In the genomic region with DNA sequence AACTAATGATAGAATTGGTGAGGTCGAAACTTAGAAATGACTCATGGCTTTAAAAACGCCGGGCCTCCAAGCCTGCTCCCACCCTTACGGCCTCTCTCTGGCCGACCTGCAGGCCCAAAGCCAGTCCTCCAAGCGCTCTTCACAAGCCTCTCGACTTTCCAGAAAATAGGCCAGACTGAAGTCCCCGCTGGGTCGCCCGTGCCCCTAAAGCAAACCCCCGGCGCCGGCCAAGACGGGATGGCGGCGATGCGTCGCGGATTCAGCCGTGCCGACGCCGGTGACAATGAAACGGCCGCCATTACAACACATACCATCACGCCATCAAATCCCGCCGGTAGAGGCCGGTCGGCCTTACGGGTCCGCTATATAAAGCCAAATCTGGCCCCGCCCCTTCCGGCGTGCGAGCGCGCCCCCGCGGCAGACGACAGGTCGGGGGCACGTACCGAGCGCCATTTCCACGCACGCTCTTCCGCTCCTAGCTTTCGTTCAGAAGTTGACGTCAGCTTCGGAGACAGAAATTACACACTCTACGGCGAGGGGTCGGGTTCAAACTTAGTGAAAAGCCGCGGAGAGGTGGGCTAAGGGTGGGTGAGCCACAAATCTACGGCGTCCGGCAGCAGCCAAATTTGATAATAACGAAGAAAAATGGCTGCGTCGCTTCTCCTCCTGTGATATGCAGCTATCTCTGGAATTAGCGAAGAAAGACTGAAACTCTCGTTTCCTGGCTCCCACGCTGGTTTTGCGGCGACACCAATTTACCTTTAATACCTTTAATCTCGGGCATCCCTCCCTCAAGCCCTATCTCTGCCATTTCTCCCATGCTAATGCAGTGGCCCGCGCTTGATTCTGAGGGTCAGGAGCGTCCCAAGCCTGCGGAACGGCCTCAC, we compare ENCODE assay signal across 8 cellular contexts. TPM values are rescaled to one million over a fixed set of nuclear protein-coding genes. Genes with fewer than 3 reads are reported as not detected.
A peak's percentile ranks its signal among the peaks of the same experiment; 100 is the strongest.
DNase-seq lines count a peak whose midpoint lies in the region; ATAC-seq and TF ChIP-seq lines count a peak whose summit lies in the region.

Gene RPL3, minus strand, starts transcription at position 340 of the 887 bp plus-strand sequence. Its CDS starts 26 bp downstream, at position 314.

- ATAC-seq in HG02763 (IDR thresholded peaks at IDR 0.05; ENCODE audit: unreplicated experiment), result peak; percentile 89
- peak; percentile 83 to 89 (median 86) for ATAC-seq in T-cell (replicated peaks in 1 of 4)

- no peaks in the 10 kb centered on the region for H3K9me3 Mint-ChIP-seq in T-cell
- H3K9me3 Mint-ChIP-seq in type B pancreatic cell, result no peaks in the 10 kb centered on the region

- WGBS in adipose tissue, 3 donors, result 0 to 1% (median 0%) methylated on average over 73 of the region's 73 CpGs

- no peaks in the 10 kb centered on the region for H3K27me3 Mint-ChIP-seq in T-cell
- peaks cover 4% of the 10 kb centered on the region for H3K27me3 Mint-ChIP-seq in type B pancreatic cell

- H3K27ac ChIP-seq in adipose tissue (ENCODE audit: low read depth, low read length), result peak within 1 kb of the TSS; percentile 90

- DNase-seq in GM12865 (ENCODE audit: low read depth) (peak; percentile 100), NCI-H1436 (lab: John Stamatoyannopoulos, UW) (peak; percentile 97), T-cell (peak; percentile 93 to 98 (median 96)), cardiac septum (ENCODE audit: low spot score) (peak; percentile 98), pons (ENCODE audit: low spot score) (peak; percentile 98), type B pancreatic cell (ENCODE audit: extremely low spot score, unreplicated experiment) (peak; percentile 98)

- H3K27ac Mint-ChIP-seq in T-cell (peak within 1 kb of the TSS; percentile 98 to 99), type B pancreatic cell (peak within 1 kb of the TSS; percentile 100)

- H3K4me1 Mint-ChIP-seq in T-cell, result peaks cover 34 to 53% (median 43%) of the 10 kb centered on the region in 3 donors
- peaks cover 21% of the 10 kb centered on the region for H3K4me1 Mint-ChIP-seq in type B pancreatic cell (ENCODE audit: unreplicated experiment)

- CTCF ChIA-PET in T-cell (lab: Charles Lee), result interaction anchor here (0.7 to 5.6 kb wide), 10 partner anchors 8 to 448 kb away, joined by 3 to 55 read pairs (median 4); partner anchors contain the start of genes CBX6 (in 1 of the 2) and CBX7 (in 1 of the 2)

- TF ChIP-seq CTCF in GM12865 (IDR thresholded peaks at IDR 0.05; ENCODE audit: insufficient read depth, low read depth, low read length, missing control alignments) (no peak), type B pancreatic cell (conservative IDR thresholded peaks at IDR 0.05) (no peak)

- H3K4me3 Mint-ChIP-seq in T-cell (peak within 1 kb of the TSS; percentile 98 to 100 (median 99)), type B pancreatic cell (peak within 1 kb of the TSS; percentile 100)

- intact Hi-C loops in cardiac septum (cut with DNase I), result loop anchor here (1.0 to 10.0 kb wide), 4 partner anchors 167 to 447 kb away; partner anchors contain the start of genes APOBEC3C, ATF4, CBX6 and CBX7

- POLR2A ChIA-PET in T-cell (lab: Charles Lee), result interaction anchor here (0.5 to 1.9 kb wide), 18 partner anchors 13 to 1579 kb away, joined by 3 to 12 read pairs (median 4); partner anchors contain the start of genes ATF4 (in 1 of the 2), CBX6 (in 1 of the 2) and CBX7 (in 1 of the 2)

- peak within 1 kb of the TSS; percentile 93 for H3K4me3 ChIP-seq in GM12865 (ENCODE audit: low read depth, low read length)

- H3K36me3 Mint-ChIP-seq in T-cell, result peaks cover 43% of the 10 kb centered on the region
- H3K36me3 Mint-ChIP-seq in type B pancreatic cell, result peaks cover 41% of the 10 kb centered on the region

RNA-seq across cellular contexts. Expression of gene RPL3, which starts in this region (rescaled TPM):
- 1,000 to 10,000 TPM; 3,304 to 3,660 (median 3,479) TPM for total RNA-seq in T-cell
- polyA plus RNA-seq in adipose tissue, result 1,000 to 10,000 TPM; 3,176 to 4,324 (median 3,855) TPM
- 317 TPM for total RNA-seq in cardiac septum
- 2,337 and 2,431 TPM in 2 replicates for total RNA-seq in type B pancreatic cell (ENCODE audit: low replicate concordance)

Comparison
In these comparisons a context has a peak if more than half of its experiments do, and no peak if none do; other contexts are left out.
1. Peak in every context shown above with its lines: DNase-seq, ATAC-seq, H3K4me3 ChIP-seq and H3K27ac ChIP-seq.